In the genomic region with DNA sequence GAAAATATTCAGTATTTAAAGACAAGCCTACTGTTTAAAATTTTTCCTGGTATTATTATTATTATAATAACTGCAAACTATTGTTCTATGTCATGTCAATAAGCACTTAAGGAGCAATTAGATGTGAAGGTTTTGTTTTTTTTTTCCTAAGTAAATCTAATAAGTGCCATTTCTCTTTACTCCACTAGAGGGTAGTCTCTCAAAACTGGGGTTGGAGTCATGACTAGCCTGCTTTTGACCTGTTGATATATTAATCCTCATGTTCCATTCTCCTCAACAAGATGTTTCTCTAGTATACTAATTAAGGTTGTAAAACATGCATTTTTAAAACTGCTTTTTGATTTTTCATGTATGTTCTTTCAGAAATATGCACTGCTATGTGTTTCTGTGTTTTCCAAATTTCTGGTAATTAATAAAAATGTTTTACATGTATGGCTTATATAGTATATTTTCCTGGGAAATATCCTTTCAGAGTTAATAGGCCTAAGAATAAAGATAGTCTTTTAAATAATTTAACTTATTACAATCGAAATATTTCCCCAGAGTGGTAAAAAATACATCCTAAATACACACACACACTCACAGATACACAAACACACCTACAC, we compare ENCODE assay signal across 8 cellular contexts. TPM values are rescaled to one million over a fixed set of nuclear protein-coding genes. Genes with fewer than 3 reads are reported as not detected.
DNase-seq lines count a peak whose midpoint lies in the region; ATAC-seq and TF ChIP-seq lines count a peak whose summit lies in the region.

No MANE protein-coding gene starts in this region.

- in situ Hi-C loops in GM13977 (cut with MboI; ENCODE audit: low pct_unique_long_range_greater_than_20kb, low sequenced_read_pairs, unreplicated experiment) (loop anchor here (25.0 kb wide), 2 partner anchors 397 to 647 kb away; no protein-coding TSS in a partner anchor), mammary epithelial cell (cut with MboI; ENCODE audit: low sequenced_read_pairs in 2 of 2) (loop anchor here (5.0 to 25.0 kb wide), 3 partner anchors 397 to 647 kb away; no protein-coding TSS in a partner anchor)

- CTCF ChIA-PET in mammary epithelial cell (lab: Charles Lee; ENCODE audit: low non-redundant PET), result no interaction called here

- no peak overlapping the region for H3K4me2 ChIP-seq in mammary epithelial cell (ENCODE audit: insufficient read depth, low read depth, low read length)

- 0% methylated on average over 1 of the region's 1 CpG for WGBS in mammary epithelial cell (ENCODE audit: low coverage, missing lambda C conversion rate)

- DNase-seq in AG08395 (ENCODE audit: low spot score), result peak; percentile 37
- no peak for DNase-seq in GM13977 (ENCODE audit: low spot score)
- DNase-seq in NCI-H82 (lab: John Stamatoyannopoulos, UW), result peak; percentile 77
- peak; percentile 24 for DNase-seq in mammary epithelial cell
- peak; percentile 66 for DNase-seq in left kidney (ENCODE audit: low read depth, low spot score)
- no peak for DNase-seq in NCI-H226

- no peak overlapping the region for H2AFZ ChIP-seq in mammary epithelial cell (ENCODE audit: low read depth, low read length)

- no peaks in the 10 kb centered on the region for H3K27me3 ChIP-seq in mammary epithelial cell (ENCODE audit: insufficient read depth, low read length)

- H3K27ac ChIP-seq in mammary epithelial cell (ENCODE audit: insufficient read depth, low read depth, low read length), result no peak overlapping the region

- TF ChIP-seq CTCF in GM13977 (IDR thresholded peaks at IDR 0.05; ENCODE audit: extremely low read depth, insufficient read depth, missing control alignments), result peak; percentile 63
- peak; percentile 71 to 76 for TF ChIP-seq CTCF in mammary epithelial cell (conservative IDR thresholded peaks at IDR 0.05 in 1 of 2, IDR thresholded peaks at IDR 0.05 in 1 of 2; ENCODE audit: extremely low read depth in 1 of 2, insufficient read depth in 1 of 2, low read depth in 1 of 2, low read length in 2 of 2)

- no peaks in the 10 kb centered on the region for H3K36me3 ChIP-seq in mammary epithelial cell (ENCODE audit: insufficient read depth, low read length)

- ATAC-seq in HG03342 (IDR thresholded peaks at IDR 0.05; ENCODE audit: unreplicated experiment), result peak; percentile 66
- no peak for ATAC-seq in HG02970 (IDR thresholded peaks at IDR 0.05; ENCODE audit: low FRiP score, unreplicated experiment)

- no peaks in the 10 kb centered on the region for H3K79me2 ChIP-seq in mammary epithelial cell (ENCODE audit: insufficient read depth, low read length)

- no peaks in the 10 kb centered on the region for H3K9me3 ChIP-seq in mammary epithelial cell (replicated peaks; ENCODE audit: insufficient read depth, low read length)

- intact Hi-C loops in mammary epithelial cell (cut with micrococcal nuclease), result loop anchor here (1.0 to 5.0 kb wide), 3 partner anchors 396 to 645 kb away; partner anchors contain the start of gene IMMP2L

- H3K4me1 ChIP-seq in mammary epithelial cell (ENCODE audit: insufficient read depth, low read length), result no peaks in the 10 kb centered on the region

- H3K4me3 ChIP-seq in mammary epithelial cell (replicated peaks in 1 of 3; ENCODE audit: insufficient read depth in 1 of 3, low read depth in 2 of 3, low read length in 3 of 3), result no peak overlapping the region

- no TSS peak for BruUV-seq in mammary epithelial cell (replicated peaks; lab: Mats Ljungman, UMichigan)

- no peaks in the 10 kb centered on the region for H4K20me1 ChIP-seq in mammary epithelial cell (ENCODE audit: insufficient read depth, low read length)

- no peak overlapping the region for H3K9ac ChIP-seq in mammary epithelial cell (ENCODE audit: insufficient read depth, low read length)

- dilution Hi-C loops in mammary epithelial cell (cut with HindIII; ENCODE audit: low sequenced_read_pairs), result no loop called here

RNA-seq across cellular contexts. Expression of gene LRRN3, which starts 1.0 kb away (rescaled TPM):
- under 1 TPM in 1 of 2 donors, not detected in 1; 0.33 TPM for total RNA-seq in mammary epithelial cell
- polyA plus RNA-seq in mammary epithelial cell, result 0.02 TPM
- polyA minus RNA-seq in mammary epithelial cell, result not detected

Comparison
In these comparisons a context has a peak if more than half of its experiments do, and no peak if none do; other contexts are left out.
1. DNase-seq: peak in AG08395 (single experiment), NCI-H82 (single experiment), mammary epithelial cell (single experiment) and left kidney (single experiment); none in GM13977 (single experiment) and NCI-H226 (single experiment).